In genomic region chr2:95435162-95435871, GRCh38 we compare ENCODE assay signal across 18 cellular contexts. TPM values are rescaled to one million over a fixed set of nuclear protein-coding genes. Genes with fewer than 3 reads are reported as not detected.
"Had no signal": no experiment of that assay in that cellular context is flagged by ENCODE, and none has a peak within 500 bp of the region (broad histone marks: within the 10 kb centered on the region; RNA-seq: fewer than 3 reads in every experiment).

No MANE protein-coding gene starts in this region.

RNA-seq across cellular contexts. Expression of gene TRIM43B, which starts 49.2 kb away (rescaled TPM):
- total RNA-seq: cardiac muscle cell, chondrocyte, colonic mucosa, endodermal cell, esophagus mucosa, gastrocnemius medialis, glomerular endothelial cell, left cardiac atrium, liver, mesenteric fat pad, natural killer cell, neural crest cell, progenitor cell of endocrine pancreas, sigmoid colon, skeletal muscle tissue, thoracic aorta, tibial nerve, ureter had no signal
- polyA plus RNA-seq: cardiac muscle cell, liver, sigmoid colon had no signal
